ENCODE assay signal across 15 cellular contexts in the genomic region with DNA sequence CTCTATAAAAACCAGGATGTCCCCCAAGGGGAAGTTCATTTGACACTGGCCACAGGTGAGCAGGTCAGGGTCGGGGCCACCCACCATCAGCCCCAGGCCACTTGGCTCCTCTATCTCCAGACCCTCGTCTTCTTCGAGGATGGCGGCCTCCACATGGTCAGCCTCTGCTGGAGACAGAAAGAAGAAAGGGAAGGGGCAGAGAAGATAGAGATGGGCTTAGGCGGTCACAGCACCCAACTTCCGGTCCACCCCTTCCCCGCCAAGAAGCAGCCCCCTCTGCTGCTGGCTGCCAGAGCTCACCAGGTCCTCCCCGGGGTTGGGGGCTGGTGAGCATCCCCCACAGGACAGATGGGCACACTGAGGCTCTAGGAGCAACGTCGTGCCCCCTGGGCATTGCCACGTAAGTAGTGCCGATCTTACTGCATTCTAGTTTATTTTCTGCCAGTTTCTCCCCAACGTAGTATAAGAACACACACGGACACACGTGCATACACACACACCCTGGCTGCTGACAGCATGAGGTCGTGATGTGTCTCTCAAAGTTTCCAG. TPM values are rescaled to one million over a fixed set of nuclear protein-coding genes. Genes with fewer than 3 reads are reported as not detected.
DNase-seq lines count a peak whose midpoint lies in the region; ATAC-seq and TF ChIP-seq lines count a peak whose summit lies in the region.
"Had no signal": no experiment of that assay in that cellular context is flagged by ENCODE, and none has a peak within 500 bp of the region (broad histone marks: within the 10 kb centered on the region; RNA-seq: fewer than 3 reads in every experiment).

No MANE protein-coding gene starts in this region.

- no peak overlapping the region for H2BK15ac ChIP-seq in H9 (ENCODE audit: low read depth, low read length)

- H3K79me1 ChIP-seq in H9 (ENCODE audit: insufficient read depth, low read depth, low read length, poor library complexity, severe bottlenecking) = no peaks in the 10 kb centered on the region

- no peak for DNase-seq in H9
- no peak for DNase-seq in T-helper 2 cell treated with Interferon-gamma antibody and Interleukin-4, amounts not matched to agents 5 μg/mL and 100 μg/mL, for 36 hours (ENCODE audit: low spot score)
- DNase-seq in caudate nucleus (lab: John Stamatoyannopoulos, UW) = no peak
- DNase-seq in kidney tubule cell (ENCODE audit: low spot score) = no peak
- DNase-seq in globus pallidus (ENCODE audit: low spot score) = no peak
- DNase-seq in Karpas-422 = no peak
- DNase-seq: amniotic stem cell, NCI-H146, NCI-H524, upper lobe of right lung had no signal

- no peak overlapping the region for H3K56ac ChIP-seq in H9 (ENCODE audit: insufficient read length, low read depth, low read length)

- H4K20me1 ChIP-seq in H9 (ENCODE audit: control insufficient read depth, insufficient read depth, insufficient read length) = peaks cover 5% of the 10 kb centered on the region
- H4K20me1 ChIP-seq in neural cell (ENCODE audit: insufficient read depth) = peaks cover 97% of the 10 kb centered on the region
- H4K20me1 ChIP-seq in Karpas-422 (ENCODE audit: insufficient read depth, low read depth, low read length) = no peaks in the 10 kb centered on the region

- H2BK12ac ChIP-seq in H9 (ENCODE audit: insufficient read length, low read depth, low read length) = no peak overlapping the region

- no peak overlapping the region for H3K27ac ChIP-seq in H9 (ENCODE audit: insufficient read length, low read depth, low read length)
- peak overlapping the region; percentile 2 for H3K27ac ChIP-seq in caudate nucleus (ENCODE audit: low read depth, low read length)
- no peak overlapping the region for H3K27ac ChIP-seq in neural cell (ENCODE audit: low read length)
- H3K27ac ChIP-seq in Karpas-422 (ENCODE audit: low read length) = no peak overlapping the region
- H3K27ac ChIP-seq: C4-2B, KMS-11, upper lobe of right lung had no signal

- H3K4me3 Mint-ChIP-seq in H9 = peak overlapping the region in 1 of 2 experiments; percentile 60; a peak in 3 of 5 replicates
- peak overlapping the region; percentile 96 for H3K4me3 Mint-ChIP-seq in T-helper 2 cell treated with Interferon-gamma antibody and Interleukin-4, amounts not matched to agents 5 μg/mL and 100 μg/mL, for 36 hours

- ATAC-seq in GM18868 (IDR thresholded peaks at IDR 0.05; ENCODE audit: unreplicated experiment) = no peak
- ATAC-seq: GM12878, upper lobe of right lung had no signal

- no peak overlapping the region for H4K8ac ChIP-seq in H9 (replicated peaks; ENCODE audit: insufficient read length, low read depth, low read length)

- H3K4me3 ChIP-seq in neural cell (ENCODE audit: low read length) = peak overlapping the region; percentile 91
- H3K4me3 ChIP-seq in Karpas-422 (ENCODE audit: low read length) = no peak overlapping the region
- H3K4me3 ChIP-seq: GM12878 had no signal

- H3T11ph ChIP-seq in H9 (ENCODE audit: low read length) = no peak overlapping the region

- H3K14ac ChIP-seq in H9 (ENCODE audit: insufficient read depth, low read length) = no peak overlapping the region

- H3K36me3 ChIP-seq in neural cell (ENCODE audit: insufficient read depth, low read length) = peaks cover 14% of the 10 kb centered on the region
- no peaks in the 10 kb centered on the region for H3K36me3 ChIP-seq in Karpas-422 (ENCODE audit: insufficient read depth, low read length)
- H3K36me3 ChIP-seq: upper lobe of right lung had no signal

- no peaks in the 10 kb centered on the region for H3K27me3 Mint-ChIP-seq in H9 (ENCODE audit: low read depth)
- no peaks in the 10 kb centered on the region for H3K27me3 Mint-ChIP-seq in T-helper 2 cell treated with Interferon-gamma antibody and Interleukin-4, amounts not matched to agents 5 μg/mL and 100 μg/mL, for 36 hours (ENCODE audit: low read depth)

- no peak for TF ChIP-seq EP300 in neural cell (conservative IDR thresholded peaks at IDR 0.05; ENCODE audit: poor library complexity, severe bottlenecking)

- no peaks in the 10 kb centered on the region for H3F3A ChIP-seq in neural cell (ENCODE audit: insufficient read depth, low read length, poor library complexity, severe bottlenecking)

- H2BK120ac ChIP-seq in H9 (ENCODE audit: low read depth, low read length, poor library complexity, severe bottlenecking) = no peak overlapping the region

- peaks cover 13% of the 10 kb centered on the region for H3K4me1 ChIP-seq in H9 (ENCODE audit: insufficient read depth, low read length)
- H3K4me1 ChIP-seq in Karpas-422 (ENCODE audit: low read length) = no peaks in the 10 kb centered on the region
- H3K4me1 ChIP-seq: upper lobe of right lung had no signal

- H3K9me2 ChIP-seq in neural cell (ENCODE audit: insufficient read depth, low read length) (no peaks in the 10 kb centered on the region), Karpas-422 (replicated peaks; ENCODE audit: insufficient read depth, low read length) (no peaks in the 10 kb centered on the region)

- peaks cover 0 to 9% (median 1%) of the 10 kb centered on the region in 3 experiments; a peak in 2 of 7 replicates for H3K36me3 Mint-ChIP-seq in H9 (ENCODE audit: insufficient read depth in 1 of 3, low read depth in 3 of 3)
- peaks cover 87% of the 10 kb centered on the region for H3K36me3 Mint-ChIP-seq in T-helper 2 cell treated with Interferon-gamma antibody and Interleukin-4, amounts not matched to agents 5 μg/mL and 100 μg/mL, for 36 hours (ENCODE audit: low read depth)

- H2BK5ac ChIP-seq in H9 (ENCODE audit: insufficient read length, low read length) = no peak overlapping the region

- no peak overlapping the region for H2AK5ac ChIP-seq in H9 (ENCODE audit: insufficient read length, low read length)

- H4K91ac ChIP-seq in H9 (ENCODE audit: insufficient read length, low read depth, low read length) = peak overlapping the region; percentile 6

- peaks cover 62 to 65% of the 10 kb centered on the region in 2 experiments for H3K4me1 Mint-ChIP-seq in H9
- H3K4me1 Mint-ChIP-seq in T-helper 2 cell treated with Interferon-gamma antibody and Interleukin-4, amounts not matched to agents 5 μg/mL and 100 μg/mL, for 36 hours (ENCODE audit: low read depth) = peaks cover 92% of the 10 kb centered on the region

- H3K27me3 ChIP-seq in H9 (ENCODE audit: insufficient read depth, low read length) (no peaks in the 10 kb centered on the region), neural cell (ENCODE audit: insufficient read depth, low read depth, low read length) (no peaks in the 10 kb centered on the region), Karpas-422 (ENCODE audit: low read length) (no peaks in the 10 kb centered on the region)

- H2BK20ac ChIP-seq in H9 (ENCODE audit: low read depth, low read length, poor library complexity, severe bottlenecking) = no peak overlapping the region

- TF ChIP-seq RAD21 in neural cell (conservative IDR thresholded peaks at IDR 0.05) = no peak

- no peak overlapping the region for H3K23ac ChIP-seq in H9 (ENCODE audit: insufficient read length, low read depth, low read length)

- WGBS in H9 (ENCODE audit: extremely low coverage, insufficient read length, low lambda C conversion rate) = no CpG with 5 or more reads among the region's 16 CpGs

- H3K4me2 ChIP-seq in H9 (ENCODE audit: insufficient read depth, insufficient read length, low read length) = no peak overlapping the region
- peak overlapping the region; percentile 26 for H3K4me2 ChIP-seq in neural cell (ENCODE audit: low read length)
- H3K4me2 ChIP-seq in Karpas-422 (ENCODE audit: low read depth, low read length, poor library complexity, severe bottlenecking) = no peak overlapping the region
- H3K4me2 ChIP-seq: KMS-11 had no signal

- H3K23me2 ChIP-seq in H9 (ENCODE audit: insufficient read length, low read depth, low read length, poor library complexity, severe bottlenecking) = no peaks in the 10 kb centered on the region

- no peak overlapping the region; the same call in 1 of the 2 replicates for H3K4ac ChIP-seq in H9 (ENCODE audit: low read depth, low read length)

- H3K79me2 ChIP-seq in H9 (ENCODE audit: insufficient read depth, low read length) (peaks cover 2% of the 10 kb centered on the region; the same call in 1 of the 2 replicates), neural cell (replicated peaks; ENCODE audit: insufficient read depth, low read length) (peaks cover 100% of the 10 kb centered on the region), Karpas-422 (ENCODE audit: low read length) (no peaks in the 10 kb centered on the region)

- H3K9ac ChIP-seq in H9 (ENCODE audit: extremely low read depth, insufficient read length, low read length) (no peak overlapping the region), neural cell (ENCODE audit: low read length) (peak overlapping the region; percentile 10), Karpas-422 (ENCODE audit: low read length) (no peak overlapping the region)
- H3K9ac ChIP-seq: KMS-11 had no signal

- H3K18ac ChIP-seq in H9 (ENCODE audit: insufficient read length, low read depth, low read length) = no peak overlapping the region

- H3K27ac Mint-ChIP-seq in H9 = peak overlapping the region in 1 of 3 experiments; percentile 65; a peak in 1 of 7 replicates
- peak overlapping the region; percentile 99 for H3K27ac Mint-ChIP-seq in T-helper 2 cell treated with Interferon-gamma antibody and Interleukin-4, amounts not matched to agents 5 μg/mL and 100 μg/mL, for 36 hours

- H3K9me3 ChIP-seq in H9 (ENCODE audit: control insufficient read depth, low read depth, low read length) (no peaks in the 10 kb centered on the region), neural cell (ENCODE audit: low read length) (no peaks in the 10 kb centered on the region), Karpas-422 (ENCODE audit: low read length) (no peaks in the 10 kb centered on the region)
- H3K9me3 ChIP-seq: upper lobe of right lung had no signal

- no peak overlapping the region for H4K5ac ChIP-seq in H9 (ENCODE audit: insufficient read length, low read depth, low read length)

- TF ChIP-seq CTCF in H9 (conservative IDR thresholded peaks at IDR 0.05) = no peak
- no peak for TF ChIP-seq CTCF in neural cell (IDR thresholded peaks at IDR 0.05; ENCODE audit: poor library complexity, severe bottlenecking)

- no peak overlapping the region for H2AFZ ChIP-seq in H9 (ENCODE audit: low read length)
- H2AFZ ChIP-seq in neural cell (ENCODE audit: low read depth, low read length) = no peak overlapping the region
- no peak overlapping the region for H2AFZ ChIP-seq in Karpas-422 (ENCODE audit: low read length)

- H3K9me3 Mint-ChIP-seq in H9 = no peaks in the 10 kb centered on the region
- H3K9me3 Mint-ChIP-seq in T-helper 2 cell treated with Interferon-gamma antibody and Interleukin-4, amounts not matched to agents 5 μg/mL and 100 μg/mL, for 36 hours = no peaks in the 10 kb centered on the region

TF ChIP-seq in neural cell, 6 proteins besides CTCF, POLR2A, EP300 and RAD21:
- TF ChIP-seq EZH2 (IDR thresholded peaks at IDR 0.05; ENCODE audit: borderline replicate concordance, insufficient read depth, low read length, poor library complexity, severe bottlenecking) (no peak), SMC3 (conservative IDR thresholded peaks at IDR 0.05; ENCODE audit: poor library complexity) (no peak), TAF1 (IDR thresholded peaks at IDR 0.05; ENCODE audit: low read depth) (no peak)
TF ChIP-seq in neural cell: peak in this region for 0.

RNA-seq across cellular contexts. Expression of a gene that starts 14.2 kb away (rescaled TPM):
- total RNA-seq in H9 (2021) = 4.9 and 5.1 TPM in 2 replicates
- 98.9 and 104 TPM in 2 replicates for polyA plus RNA-seq in neural cell
- polyA minus RNA-seq in neural cell = 259 and 270 TPM in 2 replicates
- not detected in 2 replicates for total RNA-seq in Karpas-422 (2014; rRNA removed; shearing (Covaris generic); ENCODE audit: low replicate concordance)
